1 cellular context compared by ENCODE assay signal in genomic region chr19:48965806-48966540, GRCh38.
TF ChIP-seq lines count a peak whose summit lies in the region.

No MANE protein-coding gene starts in this region.

TF ChIP-seq in WTC11, 78 proteins besides CTCF, POLR2A, EP300 and RAD21 (continued from another document):
- 0 out of 2 replicates have a peak, but pooled peaks have one; percentile 8 for TF ChIP-seq NFATC4 (CRISPR knock-in tag; IDR thresholded peaks at IDR 0.05)
- TF ChIP-seq ERG (CRISPR knock-in tag; IDR thresholded peaks at IDR 0.05) = peak; percentile 52; the same call in 1 of the 2 replicates
- TF ChIP-seq ARID4B (CRISPR knock-in tag; IDR thresholded peaks at IDR 0.05; ENCODE audit: borderline replicate concordance) = 0 out of 2 replicates have a peak, but pooled peaks have one; percentile 14
- TF ChIP-seq ZBTB21 (CRISPR knock-in tag; IDR thresholded peaks at IDR 0.05; ENCODE audit: borderline replicate concordance) = no peak
- TF ChIP-seq PRRX2 (CRISPR knock-in tag; IDR thresholded peaks at IDR 0.05) = peak; percentile 74; the same call in 1 of the 2 replicates
- TF ChIP-seq TCF7 (CRISPR knock-in tag; IDR thresholded peaks at IDR 0.05; ENCODE audit: low read depth) = 0 out of 2 replicates have a peak, but pooled peaks have one; percentile 33
- TF ChIP-seq USF2 (CRISPR knock-in tag; IDR thresholded peaks at IDR 0.05) = peak; percentile 13; the same call in 1 of the 2 replicates
- TF ChIP-seq RORB (CRISPR knock-in tag; IDR thresholded peaks at IDR 0.05) = peak; percentile 86
- TF ChIP-seq MYBL2 (CRISPR knock-in tag; IDR thresholded peaks at IDR 0.05) = 0 out of 2 replicates have a peak, but pooled peaks have one; percentile 40
- no peak for TF ChIP-seq RELA (CRISPR knock-in tag; IDR thresholded peaks at IDR 0.05; ENCODE audit: borderline replicate concordance)
- 0 out of 2 replicates have a peak, but pooled peaks have one; percentile 11 for TF ChIP-seq CREM (CRISPR knock-in tag; IDR thresholded peaks at IDR 0.05)
- TF ChIP-seq SP1 (CRISPR knock-in tag; conservative IDR thresholded peaks at IDR 0.05) = no peak; the same call in none of the 2 replicates
- TF ChIP-seq USF1 (CRISPR knock-in tag; IDR thresholded peaks at IDR 0.05) = peak; percentile 17; the same call in 1 of the 2 replicates
- TF ChIP-seq PREB (CRISPR knock-in tag; IDR thresholded peaks at IDR 0.05; ENCODE audit: borderline replicate concordance) = 0 out of 2 replicates have a peak, but pooled peaks have one; percentile 41
- no peak for TF ChIP-seq ATF3 (CRISPR knock-in tag; conservative IDR thresholded peaks at IDR 0.05)
- TF ChIP-seq ZNF396 (CRISPR knock-in tag; IDR thresholded peaks at IDR 0.05; ENCODE audit: borderline replicate concordance) = no peak
- TF ChIP-seq ESRRA (CRISPR knock-in tag; IDR thresholded peaks at IDR 0.05; ENCODE audit: borderline replicate concordance) = no peak
- no peak for TF ChIP-seq GABPB1 (CRISPR knock-in tag; IDR thresholded peaks at IDR 0.05)
- peak; percentile 44; the same call in 1 of the 2 replicates for TF ChIP-seq JUN (CRISPR knock-in tag; IDR thresholded peaks at IDR 0.05)
- peak; percentile 70; the same call in 1 of the 2 replicates for TF ChIP-seq ZMAT4 (CRISPR knock-in tag; IDR thresholded peaks at IDR 0.05)
- TF ChIP-seq MAX (CRISPR knock-in tag; IDR thresholded peaks at IDR 0.05) = peak; percentile 73; the same call in 1 of the 2 replicates
